14 cellular contexts compared by ENCODE assay signal in genomic region chr7:41491313-41491712, GRCh38.
A peak's percentile ranks its signal among the peaks of the same experiment; 100 is the strongest.
DNase-seq lines count a peak whose midpoint lies in the region; ATAC-seq and TF ChIP-seq lines count a peak whose summit lies in the region.
"Had no signal": no experiment of that assay in that cellular context is flagged by ENCODE, and none has a peak within 500 bp of the region (broad histone marks: within the 10 kb centered on the region; RNA-seq: fewer than 3 reads in every experiment).

No MANE protein-coding gene starts in this region.

- H3F3A ChIP-seq in PC-9 (ENCODE audit: insufficient read depth, low read depth): no peaks in the 10 kb centered on the region

- intact Hi-C loops in PC-9 (cut with micrococcal nuclease; ENCODE audit: unreplicated experiment): no loop called here
- intact Hi-C loops in esophagus muscularis mucosa (cut with DNase I): no loop called here

- H3K4me3 ChIP-seq in PC-9 (no peak overlapping the region), neutrophil (ENCODE audit: low read depth in 1 of 2, low read length in 1 of 2) (peak overlapping the region in 1 of 2 experiments; percentile 16), esophagus muscularis mucosa (no peak overlapping the region)
- H3K4me3 ChIP-seq: K562 had no signal

- H3K9me3 ChIP-seq in PC-9 (ENCODE audit: insufficient read depth, low read depth): no peaks in the 10 kb centered on the region
- no peaks in the 10 kb centered on the region for H3K9me3 ChIP-seq in neutrophil
- no peaks in the 10 kb centered on the region for H3K9me3 ChIP-seq in esophagus muscularis mucosa

- H2AFZ ChIP-seq in PC-9: 0 out of 2 replicates have a peak overlapping the region, but pooled peaks have one; percentile 15

- peak; percentile 46 for DNase-seq in H4 (ENCODE audit: low spot score)
- DNase-seq in PC-9: no peak
- DNase-seq in fibroblast of peridontal ligament (ENCODE audit: extremely low read depth): peak; percentile 51
- no peak for DNase-seq in esophagus muscularis mucosa (ENCODE audit: extremely low spot score)
- DNase-seq in stimulated activated CD4-positive, alpha-beta T cell treated with anti-CD3 and anti-CD28 coated beads, Interleukin-2, amount 100 ng/mL, for 24 hours: no peak
- DNase-seq: ACHN; CD4-positive, alpha-beta T cell; NCI-H1436 treated with DMSO at 0.1 percent for 48 hours; NCI-H2171 treated with DMSO at 0.1 percent for 48 hours; NCI-H446 treated with DMSO at 0.1 percent for 48 hours had no signal

- no peaks in the 10 kb centered on the region for H4K20me1 ChIP-seq in PC-9 (ENCODE audit: insufficient read depth)

- H3K36me3 ChIP-seq in PC-9 (ENCODE audit: low read depth) (no peaks in the 10 kb centered on the region), neutrophil (no peaks in the 10 kb centered on the region), esophagus muscularis mucosa (no peaks in the 10 kb centered on the region)

- BruUV-seq in PC-9 (replicated peaks; lab: Mats Ljungman, UMichigan): no TSS peak

- POLR2A ChIA-PET in PC-9 (lab: Charles Lee; ENCODE audit: unreplicated experiment): no interaction called here

- ATAC-seq in HG03095 (IDR thresholded peaks at IDR 0.05; ENCODE audit: unreplicated experiment): no peak
- ATAC-seq: HCT116, K562 had no signal

- H3K27me3 ChIP-seq in PC-9 (ENCODE audit: insufficient read depth, low read depth) (no peaks in the 10 kb centered on the region), neutrophil (no peaks in the 10 kb centered on the region), esophagus muscularis mucosa (no peaks in the 10 kb centered on the region)

- H3K4me1 ChIP-seq in PC-9 (replicated peaks; ENCODE audit: insufficient read depth) (no peaks in the 10 kb centered on the region), neutrophil (ENCODE audit: control insufficient read depth in 1 of 2, insufficient read depth in 1 of 2, low read depth in 1 of 2, low read length in 1 of 2) (peaks cover 68 to 70% of the 10 kb centered on the region in 2 experiments), esophagus muscularis mucosa (peaks cover 6 to 19% (median 15%) of the 10 kb centered on the region in 4 donors)

- TF ChIP-seq CTCF in PC-9 (conservative IDR thresholded peaks at IDR 0.05): no peak
- TF ChIP-seq CTCF in neutrophil (IDR thresholded peaks at IDR 0.05): no peak
- no peak for TF ChIP-seq CTCF in esophagus muscularis mucosa (IDR thresholded peaks at IDR 0.05)

- H3K27ac ChIP-seq in PC-9 (no peak overlapping the region), neutrophil (peak overlapping the region; percentile 78), esophagus muscularis mucosa (replicated peaks in 1 of 4) (no peak overlapping the region)

- no peak overlapping the region for H3K4me2 ChIP-seq in PC-9

- TF ChIP-seq EP300 in esophagus muscularis mucosa (IDR thresholded peaks at IDR 0.05): no peak

- H3K9me2 ChIP-seq in PC-9 (ENCODE audit: insufficient read depth): no peaks in the 10 kb centered on the region

- TF ChIP-seq POLR2A in esophagus muscularis mucosa (IDR thresholded peaks at IDR 0.05; ENCODE audit: low read depth): no peak

- H3K79me2 ChIP-seq in PC-9 (ENCODE audit: low read depth): no peaks in the 10 kb centered on the region

- WGBS in esophagus muscularis mucosa: 28% methylated on average over 5 of the region's 5 CpGs

- CTCF ChIA-PET in PC-9 (lab: Charles Lee): no interaction called here

Comparison
In these comparisons a context has a peak if more than half of its experiments do, and no peak if none do; other contexts are left out.
1. DNase-seq: peak in H4 (single experiment) and fibroblast of peridontal ligament (single experiment); none in PC-9 (0 of 2), esophagus muscularis mucosa (single experiment) and stimulated activated CD4-positive, alpha-beta T cell treated with anti-CD3 and anti-CD28 coated beads, Interleukin-2, amount 100 ng/mL, for 24 hours (0 of 2).